ENCODE assay signal across 8 cellular contexts in the genomic region with DNA sequence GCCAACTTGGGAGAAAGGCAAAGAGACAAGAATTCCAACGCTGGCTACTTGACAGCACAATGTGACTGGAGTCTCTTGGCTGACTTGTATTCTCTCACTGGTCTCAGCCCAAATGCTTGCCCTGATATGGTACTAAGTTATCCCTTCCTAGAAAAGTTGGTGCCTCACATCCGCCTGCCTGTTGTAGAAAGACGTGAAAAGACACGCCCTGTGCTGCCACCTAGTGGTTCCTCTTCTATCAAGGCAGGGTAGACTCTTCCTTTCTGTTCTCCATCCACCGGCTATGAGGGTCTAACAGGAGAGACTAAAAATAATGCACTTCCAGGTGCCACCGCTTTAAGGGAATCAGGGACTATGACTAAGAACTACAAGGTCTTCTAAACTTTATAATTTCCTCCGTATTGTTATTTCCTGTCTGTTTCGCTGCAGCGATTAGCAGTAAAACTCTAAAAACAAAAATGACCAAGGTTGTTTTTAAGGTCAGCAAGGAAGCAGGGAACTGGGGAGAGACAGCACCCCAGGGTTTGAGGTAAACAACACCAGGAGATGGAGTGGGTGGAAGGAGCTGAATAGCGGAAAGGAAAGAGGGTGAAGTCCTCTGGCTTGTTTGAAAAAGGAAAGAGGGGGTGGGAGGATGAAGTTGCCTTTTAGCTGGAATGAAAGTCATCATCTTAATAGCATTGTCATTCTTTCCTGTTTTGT.
DNase-seq lines count a peak whose midpoint lies in the region; ATAC-seq and TF ChIP-seq lines count a peak whose summit lies in the region.

No MANE protein-coding gene starts in this region.

- no peak overlapping the region for H3K4me3 ChIP-seq in ovary
- H3K4me3 ChIP-seq in testis: no peak overlapping the region

- DNase-seq in CD1c-positive myeloid dendritic cell (ENCODE audit: extremely low spot score): peak; percentile 90
- DNase-seq in NCI-H1092 (lab: John Stamatoyannopoulos, UW): peak; percentile 88
- DNase-seq in SK-N-DZ (ENCODE audit: low spot score): peak; percentile 91
- peak; percentile 96 for DNase-seq in activated naive CD4-positive, alpha-beta T cell treated with anti-CD3 and anti-CD28 coated beads for 36 hours
- DNase-seq in germinal center (ENCODE audit: low spot score): peak; percentile 78
- DNase-seq in ovary: peak; percentile 84 to 94 (median 89)
- DNase-seq in testis: peak; percentile 98

- TF ChIP-seq POLR2A in ovary (IDR thresholded peaks at IDR 0.05): no peak
- no peak for TF ChIP-seq POLR2A in testis (IDR thresholded peaks at IDR 0.05)

- intact Hi-C loops in activated naive CD4-positive, alpha-beta T cell treated with anti-CD3 and anti-CD28 coated beads for 36 hours (cut with micrococcal nuclease): loop anchor here (1.0 kb wide), 3 partner anchors 112 to 221 kb away; partner anchors contain the start of gene GDPD1
- intact Hi-C loops in ovary (cut with DNase I) (loop anchor here in 3 of 4 donors (2.0 to 10.0 kb wide), 4 partner anchors 110 to 129 kb away; partner anchors contain the start of genes DHX40 (in 1 of the 3) and YPEL2 (in 1 of the 3)), testis (cut with DNase I; ENCODE audit: low total_unique reads) (no loop called here)

- CTCF ChIA-PET in activated naive CD4-positive, alpha-beta T cell treated with anti-CD3 and anti-CD28 coated beads for 36 hours (lab: Charles Lee): interaction anchor here (0.8 to 8.5 kb wide), 27 partner anchors 8 to 452 kb away, joined by 3 to 101 read pairs (median 5); partner anchors contain the start of genes GDPD1, RPS6KB1 and TUBD1

- peaks cover 37% of the 10 kb centered on the region for H3K4me1 Mint-ChIP-seq in activated naive CD4-positive, alpha-beta T cell treated with anti-CD3 and anti-CD28 coated beads for 36 hours (ENCODE audit: low read depth)

- peaks cover 3% of the 10 kb centered on the region for H3K4me1 ChIP-seq in ovary (ENCODE audit: insufficient read depth)
- H3K4me1 ChIP-seq in testis: peaks cover 20% of the 10 kb centered on the region

- H3K9me3 ChIP-seq in ovary: no peaks in the 10 kb centered on the region
- H3K9me3 ChIP-seq in testis: no peaks in the 10 kb centered on the region

- H3K4me3 Mint-ChIP-seq in activated naive CD4-positive, alpha-beta T cell treated with anti-CD3 and anti-CD28 coated beads for 36 hours: peak overlapping the region; percentile 58

- H3K27me3 ChIP-seq in ovary: no peaks in the 10 kb centered on the region
- H3K27me3 ChIP-seq in testis: no peaks in the 10 kb centered on the region

- peak; percentile 67 for ATAC-seq in GM21576 (IDR thresholded peaks at IDR 0.05; ENCODE audit: unreplicated experiment)

- H3K36me3 Mint-ChIP-seq in activated naive CD4-positive, alpha-beta T cell treated with anti-CD3 and anti-CD28 coated beads for 36 hours (ENCODE audit: low read depth): no peaks in the 10 kb centered on the region

- H3K36me3 ChIP-seq in ovary (no peaks in the 10 kb centered on the region), testis (ENCODE audit: low read depth, missing control alignments) (no peaks in the 10 kb centered on the region)

- no peak for TF ChIP-seq EP300 in ovary (IDR thresholded peaks at IDR 0.05)

- TF ChIP-seq CTCF in ovary (IDR thresholded peaks at IDR 0.05) (peak; percentile 77 to 83 (median 83)), testis (IDR thresholded peaks at IDR 0.05) (peak; percentile 90 to 94 (median 94))

- H3K27ac ChIP-seq in ovary: no peak overlapping the region
- H3K27ac ChIP-seq in testis: peak overlapping the region; percentile 44 to 48

- WGBS in ovary, 3 donors: 2 to 4% (median 3%) methylated on average over 10 of the region's 10 CpGs
- 3 to 11% methylated on average over 10 of the region's 10 CpGs for WGBS in testis, 2 donors

- H3K27ac Mint-ChIP-seq in activated naive CD4-positive, alpha-beta T cell treated with anti-CD3 and anti-CD28 coated beads for 36 hours: peak overlapping the region; percentile 88

- no peaks in the 10 kb centered on the region for H3K27me3 Mint-ChIP-seq in activated naive CD4-positive, alpha-beta T cell treated with anti-CD3 and anti-CD28 coated beads for 36 hours (ENCODE audit: low read depth)

- no peaks in the 10 kb centered on the region for H3K9me3 Mint-ChIP-seq in activated naive CD4-positive, alpha-beta T cell treated with anti-CD3 and anti-CD28 coated beads for 36 hours

Comparison
In these comparisons a context has a peak if more than half of its experiments do, and no peak if none do; other contexts are left out.
1. H3K27ac ChIP-seq: peak in testis (2 of 2); none in ovary (0 of 2).
2. Peak in every context shown above with its lines, with median percentiles within 50 percentile points of each other: DNase-seq.